Comparison of ENCODE assay signal across 8 cellular contexts in the genomic region with DNA sequence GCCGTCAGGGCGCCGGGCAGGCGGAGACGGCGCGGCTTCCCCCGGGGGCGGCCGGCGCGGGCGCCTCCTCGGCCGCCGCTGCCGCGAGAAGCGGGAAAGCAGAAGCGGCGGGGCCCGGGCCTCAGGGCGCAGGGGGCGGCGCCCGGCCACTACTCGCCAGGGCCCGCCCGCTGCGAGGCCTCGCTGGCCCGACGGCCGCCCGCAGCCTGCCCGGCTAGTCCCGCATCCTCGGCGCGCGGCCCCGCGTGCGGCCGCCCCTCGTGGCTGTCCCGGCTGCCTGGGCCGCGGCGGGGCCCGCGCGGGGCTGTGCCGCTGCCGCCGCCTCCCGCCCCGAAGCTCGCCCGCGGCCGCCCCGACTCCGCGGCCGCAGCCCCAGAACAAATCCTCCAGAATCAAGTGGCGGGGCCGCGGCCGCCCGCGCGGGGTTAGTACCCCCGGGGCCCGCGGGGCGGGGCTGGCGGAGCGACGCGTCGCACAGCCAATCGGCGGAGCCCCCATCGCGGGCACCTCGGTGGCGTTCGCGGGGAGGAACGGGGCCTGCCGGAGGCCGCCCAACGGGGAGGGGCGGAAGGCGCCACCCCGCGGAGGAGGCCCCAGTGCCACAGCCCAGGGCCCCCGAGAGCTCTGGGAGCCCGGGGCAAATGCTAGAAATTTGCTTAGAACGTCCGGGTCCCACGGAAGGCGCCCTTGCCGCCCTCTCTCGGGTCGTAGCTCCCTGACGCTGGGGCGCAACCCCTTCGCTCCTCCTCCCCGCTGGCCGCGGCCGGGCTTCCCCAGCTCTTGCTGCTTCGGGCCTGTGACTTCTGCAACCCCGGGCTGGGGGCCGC. TPM values are rescaled to one million over a fixed set of nuclear protein-coding genes. Genes with fewer than 3 reads are reported as not detected.
DNase-seq lines count a peak whose midpoint lies in the region; ATAC-seq and TF ChIP-seq lines count a peak whose summit lies in the region.

RUNX3 (minus strand) TSS at position 401 of the 827 bp plus-strand sequence. CDS start 408 bp downstream, outside the sequence.

- peak within 1 kb of the TSS; percentile 67 for H3K4me3 ChIP-seq in thoracic aorta

- H3K27ac Mint-ChIP-seq in nephron progenitor cell, result no peak within 1 kb of the TSS

- peaks cover 57% of the 10 kb centered on the region for H3K4me1 Mint-ChIP-seq in nephron progenitor cell

- no peak within 1 kb of the TSS for H3K27ac ChIP-seq in thoracic aorta

- no peak for TF ChIP-seq CTCF in nephron progenitor cell (IDR thresholded peaks at IDR 0.05)
- no peak for TF ChIP-seq CTCF in thoracic aorta (IDR thresholded peaks at IDR 0.05)

- peak; percentile 83 for ATAC-seq in HG02798 (IDR thresholded peaks at IDR 0.05; ENCODE audit: poor library complexity, unreplicated experiment)
- ATAC-seq in thoracic aorta (ENCODE audit: insufficient number of reproducible peaks, low FRiP score, low read depth), result no peak

- H3K27me3 ChIP-seq in thoracic aorta (replicated peaks; ENCODE audit: insufficient read depth), result peaks cover 11% of the 10 kb centered on the region

- DNase-seq in NCI-H2029 (lab: John Stamatoyannopoulos, UW), result peak; percentile 34
- no peak for DNase-seq in NCI-H2029 treated with DMSO at 0.1 percent for 48 hours (lab: John Stamatoyannopoulos, UW)
- DNase-seq in NCI-H1436 (lab: John Stamatoyannopoulos, UW), result peak; percentile 82
- peak; percentile 92 to 94 for DNase-seq in activated CD4-positive, alpha-beta T cell treated with anti-CD3 and anti-CD28 coated beads for 4 hours
- DNase-seq in effector CD8-positive, alpha-beta T cell (lab: John Stamatoyannopoulos, UW), result peak; percentile 89
- DNase-seq in nephron progenitor cell, result peak; percentile 58
- no peak for DNase-seq in thoracic aorta (ENCODE audit: low spot score)

- no peaks in the 10 kb centered on the region for H3K9me3 Mint-ChIP-seq in nephron progenitor cell

- no peaks in the 10 kb centered on the region for H3K9me3 ChIP-seq in thoracic aorta

- H3K36me3 Mint-ChIP-seq in nephron progenitor cell (ENCODE audit: low read depth), result no peaks in the 10 kb centered on the region

- peaks cover 4 to 25% of the 10 kb centered on the region in 2 donors for H3K4me1 ChIP-seq in thoracic aorta (ENCODE audit: control insufficient read depth in 1 of 2, low read depth in 2 of 2)

- no peaks in the 10 kb centered on the region for H3K36me3 ChIP-seq in thoracic aorta

- H3K4me3 Mint-ChIP-seq in nephron progenitor cell, result no peak within 1 kb of the TSS

- H3K27me3 Mint-ChIP-seq in nephron progenitor cell (ENCODE audit: low read depth, poor library complexity), result peaks cover 91% of the 10 kb centered on the region

RNA-seq across cellular contexts. Expression of gene RUNX3, which starts in this region (rescaled TPM):
- 1 to 10 TPM; 6.8 to 8.5 TPM for total RNA-seq in thoracic aorta

Comparison
In these comparisons a context has a peak if more than half of its experiments do, and no peak if none do; other contexts are left out.
1. DNase-seq: peak in NCI-H2029 (single experiment), NCI-H1436 (single experiment), activated CD4-positive, alpha-beta T cell treated with anti-CD3 and anti-CD28 coated beads for 4 hours (2 of 2), effector CD8-positive, alpha-beta T cell (single experiment) and nephron progenitor cell (single experiment); none in NCI-H2029 treated with DMSO at 0.1 percent for 48 hours (single experiment) and thoracic aorta (single experiment).